24 cellular contexts compared by ENCODE assay signal in the genomic region with DNA sequence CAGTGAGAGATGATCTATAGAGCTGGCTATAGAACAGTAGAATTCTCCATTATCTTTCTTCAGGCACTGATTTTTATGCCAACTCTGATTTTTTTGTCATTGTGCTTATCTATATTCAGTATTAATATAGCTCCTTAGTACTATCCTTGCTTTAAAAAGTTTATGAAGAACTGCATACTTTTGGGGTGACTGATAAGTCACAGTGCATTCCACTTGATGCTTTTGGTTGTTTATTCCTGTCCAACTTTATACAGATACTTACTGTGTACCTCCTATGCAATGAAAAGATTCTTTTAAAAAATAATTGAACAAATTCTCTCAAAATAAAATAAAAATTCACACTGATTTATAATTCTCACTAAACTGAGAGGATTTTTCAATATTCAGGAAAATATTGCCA.
"Had no signal": no experiment of that assay in that cellular context is flagged by ENCODE, and none has a peak within 500 bp of the region (broad histone marks: within the 10 kb centered on the region; RNA-seq: fewer than 3 reads in every experiment).

No MANE protein-coding gene starts in this region.

- H3K36me3 ChIP-seq: esophagus muscularis mucosa, neutrophil, right lobe of liver, spleen, tibial nerve had no signal

- H3K27me3 ChIP-seq: esophagus muscularis mucosa, foreskin keratinocyte, neutrophil, right lobe of liver, spleen, testis, tibial nerve had no signal

- H3K27me3 Mint-ChIP-seq: stimulated activated naive B cell treated with anti-CD40 and anti-IgM and Interleukin-4, amounts not matched to agents 10 μg/mL and 1 μg/mL and 100 μg/mL, for 72 hours had no signal

- H3K4me3 ChIP-seq: coronary artery, esophagus muscularis mucosa, psoas muscle, right lobe of liver, spleen, testis, tibial nerve had no signal

- ATAC-seq: foreskin keratinocyte; left lobe of liver; naive thymus-derived CD8-positive, alpha-beta T cell; psoas muscle; right lobe of liver; stimulated activated naive B cell treated with anti-CD40 and anti-IgM and Interleukin-4, amounts not matched to agents 10 μg/mL and 1 μg/mL and 100 μg/mL, for 72 hours; stimulated activated naive CD8-positive, alpha-beta T cell treated with anti-CD3 and anti-CD28 coated beads, Interleukin-15, amount 100 ng/mL, for 72 hours had no signal

- H3K4me3 Mint-ChIP-seq: stimulated activated naive CD8-positive, alpha-beta T cell treated with anti-CD3 and anti-CD28 coated beads, Interleukin-15, amount 100 ng/mL, for 72 hours had no signal

- H3K4me1 ChIP-seq: foreskin keratinocyte, psoas muscle, right lobe of liver, spleen, testis, tibial nerve had no signal

- DNase-seq: effector memory CD4-positive, alpha-beta T cell; head of caudate nucleus; hippocampal formation; kidney glomerular epithelial cell; mammary epithelial cell; naive thymus-derived CD8-positive, alpha-beta T cell; psoas muscle; retina; right lobe of liver; spleen; stimulated activated CD4-positive, alpha-beta T cell treated with anti-CD3 and anti-CD28 coated beads, Interleukin-15, amount 100 ng/mL, for 24 hours; stimulated activated CD4-positive, alpha-beta T cell treated with anti-CD3 and anti-CD28 coated beads, Interleukin-1b, Interleukin-23, amount 100 ng/mL, for 48 hours; stimulated activated CD4-positive, alpha-beta T cell treated with anti-CD3 and anti-CD28 coated beads, Interleukin-4, amount 100 ng/mL, for 4 hours; stimulated activated naive B cell treated with anti-CD40 and anti-IgM and Interleukin-4, amounts not matched to agents 10 μg/mL and 1 μg/mL and 100 μg/mL, for 72 hours; stimulated activated naive CD8-positive, alpha-beta T cell treated with anti-CD3 and anti-CD28 coated beads, Interleukin-15, amount 100 ng/mL, for 72 hours; testis had no signal

- H3K9me3 Mint-ChIP-seq: naive thymus-derived CD8-positive, alpha-beta T cell; stimulated activated naive B cell treated with anti-CD40 and anti-IgM and Interleukin-4, amounts not matched to agents 10 μg/mL and 1 μg/mL and 100 μg/mL, for 72 hours; stimulated activated naive CD8-positive, alpha-beta T cell treated with anti-CD3 and anti-CD28 coated beads, Interleukin-15, amount 100 ng/mL, for 72 hours had no signal

- H3K36me3 Mint-ChIP-seq: naive thymus-derived CD8-positive, alpha-beta T cell; stimulated activated naive B cell treated with anti-CD40 and anti-IgM and Interleukin-4, amounts not matched to agents 10 μg/mL and 1 μg/mL and 100 μg/mL, for 72 hours had no signal

- H3K27ac Mint-ChIP-seq: naive thymus-derived CD8-positive, alpha-beta T cell; stimulated activated naive B cell treated with anti-CD40 and anti-IgM and Interleukin-4, amounts not matched to agents 10 μg/mL and 1 μg/mL and 100 μg/mL, for 72 hours; stimulated activated naive CD8-positive, alpha-beta T cell treated with anti-CD3 and anti-CD28 coated beads, Interleukin-15, amount 100 ng/mL, for 72 hours had no signal

- H3K27ac ChIP-seq: coronary artery, epithelial cell of prostate, esophagus muscularis mucosa, foreskin keratinocyte, neutrophil, psoas muscle, right lobe of liver, spleen, testis, tibial nerve had no signal

- FAIRE-seq: islet of Langerhans had no signal

- H3K9me3 ChIP-seq: esophagus muscularis mucosa, neutrophil, psoas muscle, right lobe of liver, spleen, testis, tibial nerve had no signal
